In the genomic region with DNA sequence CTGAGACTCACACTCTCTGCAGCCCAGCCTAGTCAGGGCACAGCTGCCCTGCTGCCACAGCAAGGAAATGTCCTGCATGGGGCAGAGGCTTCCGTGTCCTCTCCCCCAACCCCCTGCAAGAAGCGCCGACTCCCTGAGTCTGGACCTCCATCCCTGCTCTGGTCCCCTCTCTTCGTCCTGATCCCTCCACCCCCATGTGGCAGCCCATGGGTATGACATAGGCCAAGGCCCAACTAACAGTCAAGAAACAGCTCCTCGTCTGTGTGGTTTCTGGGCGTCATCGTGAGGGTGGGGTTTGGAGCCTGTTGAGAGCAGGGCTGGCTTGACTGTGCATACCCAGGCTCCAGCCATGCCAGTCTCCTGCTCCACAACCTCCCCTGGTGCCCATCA, we compare ENCODE assay signal across 9 cellular contexts. TPM values are rescaled to one million over a fixed set of nuclear protein-coding genes. Genes with fewer than 3 reads are reported as not detected.
A peak's percentile ranks its signal among the peaks of the same experiment; 100 is the strongest.
DNase-seq lines count a peak whose midpoint lies in the region; ATAC-seq and TF ChIP-seq lines count a peak whose summit lies in the region.
"Had no signal": no experiment of that assay in that cellular context is flagged by ENCODE, and none has a peak within 500 bp of the region (broad histone marks: within the 10 kb centered on the region; RNA-seq: fewer than 3 reads in every experiment).

No MANE protein-coding gene starts in this region.

- H3K27me3 Mint-ChIP-seq in activated naive CD8-positive, alpha-beta T cell treated with anti-CD3 and anti-CD28 coated beads, Interleukin-2, amount 50 U/mL, for 24 hours: no peaks in the 10 kb centered on the region
- H3K27me3 Mint-ChIP-seq in natural killer cell (ENCODE audit: low read depth in 2 of 2): no peaks in the 10 kb centered on the region

- H3K4me3 ChIP-seq in KMS-11 (IDR thresholded peaks at IDR 0.05; ENCODE audit: insufficient read depth, low read depth, low read length): no peak overlapping the region

- no peak overlapping the region for H3K4me2 ChIP-seq in KMS-11

- no peak overlapping the region for H3K27ac Mint-ChIP-seq in activated naive CD8-positive, alpha-beta T cell treated with anti-CD3 and anti-CD28 coated beads, Interleukin-2, amount 50 U/mL, for 24 hours
- no peak overlapping the region for H3K27ac Mint-ChIP-seq in natural killer cell

- H3K4me3 Mint-ChIP-seq in activated naive CD8-positive, alpha-beta T cell treated with anti-CD3 and anti-CD28 coated beads, Interleukin-2, amount 50 U/mL, for 24 hours: no peak overlapping the region
- no peak overlapping the region for H3K4me3 Mint-ChIP-seq in natural killer cell

- DNase-seq in activated T-cell treated with anti-CD3 and anti-CD28 coated beads for 48 hours (ENCODE audit: low read depth) (peak; percentile 7), activated T-cell treated with anti-CD3 and anti-CD28 coated beads for 4 hours (no peak), natural killer cell (no peak), NCI-H187 treated with DMSO at 0.1 percent for 48 hours (lab: John Stamatoyannopoulos, UW) (no peak), OCI-M2 (lab: John Stamatoyannopoulos, UW; ENCODE audit: unreplicated experiment) (no peak), NCI-H748 treated with DMSO at 0.1 percent for 48 hours (lab: John Stamatoyannopoulos, UW) (no peak)
- DNase-seq in activated naive CD8-positive, alpha-beta T cell treated with anti-CD3 and anti-CD28 coated beads, Interleukin-2, amount 50 U/mL, for 24 hours: peak; percentile 14

- no peak overlapping the region for H3K9ac ChIP-seq in KMS-11

- no peaks in the 10 kb centered on the region for H3K4me1 ChIP-seq in KMS-11 (ENCODE audit: low read depth, poor library complexity, severe bottlenecking)
- H3K4me1 ChIP-seq: Caco-2 had no signal

- H3K9me3 Mint-ChIP-seq in activated naive CD8-positive, alpha-beta T cell treated with anti-CD3 and anti-CD28 coated beads, Interleukin-2, amount 50 U/mL, for 24 hours: no peaks in the 10 kb centered on the region
- no peaks in the 10 kb centered on the region for H3K9me3 Mint-ChIP-seq in natural killer cell

- no peaks in the 10 kb centered on the region for H3K4me1 Mint-ChIP-seq in activated naive CD8-positive, alpha-beta T cell treated with anti-CD3 and anti-CD28 coated beads, Interleukin-2, amount 50 U/mL, for 24 hours
- no peaks in the 10 kb centered on the region for H3K4me1 Mint-ChIP-seq in natural killer cell

- no peaks in the 10 kb centered on the region for H3K27me3 ChIP-seq in KMS-11 (ENCODE audit: insufficient read depth, low read depth)

- ATAC-seq in activated naive CD8-positive, alpha-beta T cell treated with anti-CD3 and anti-CD28 coated beads, Interleukin-2, amount 50 U/mL, for 24 hours: peak; percentile 46
- peak; percentile 46 to 61 (median 59) for ATAC-seq in natural killer cell

- TF ChIP-seq CTCF in KMS-11 (conservative IDR thresholded peaks at IDR 0.05; ENCODE audit: low read depth, low read length) (peak; percentile 37), natural killer cell (IDR thresholded peaks at IDR 0.05) (no peak)

- no peaks in the 10 kb centered on the region for H3K36me3 ChIP-seq in KMS-11 (ENCODE audit: insufficient read depth)

- H4K20me1 ChIP-seq in KMS-11 (ENCODE audit: insufficient read depth): no peaks in the 10 kb centered on the region

- no peak overlapping the region for H3K27ac ChIP-seq in KMS-11

- H3K36me3 Mint-ChIP-seq in activated naive CD8-positive, alpha-beta T cell treated with anti-CD3 and anti-CD28 coated beads, Interleukin-2, amount 50 U/mL, for 24 hours (ENCODE audit: low read depth): no peaks in the 10 kb centered on the region
- no peaks in the 10 kb centered on the region for H3K36me3 Mint-ChIP-seq in natural killer cell

- no peaks in the 10 kb centered on the region for H3K79me2 ChIP-seq in KMS-11 (ENCODE audit: insufficient read depth, low read depth)

- intact Hi-C loops in natural killer cell (cut with micrococcal nuclease): no loop called here

- no peak overlapping the region for H2AFZ ChIP-seq in KMS-11 (ENCODE audit: low read depth)

RNA-seq across cellular contexts. Expression of a gene that starts 19.5 kb away (rescaled TPM):
- total RNA-seq in natural killer cell: 1 to 10 TPM; 4.7 to 10.0 (median 7.9) TPM

Comparison
In these comparisons a context has a peak if more than half of its experiments do, and no peak if none do; other contexts are left out.
1. DNase-seq: peak in activated T-cell treated with anti-CD3 and anti-CD28 coated beads for 48 hours (single experiment) and activated naive CD8-positive, alpha-beta T cell treated with anti-CD3 and anti-CD28 coated beads, Interleukin-2, amount 50 U/mL, for 24 hours (single experiment); none in activated T-cell treated with anti-CD3 and anti-CD28 coated beads for 4 hours (single experiment), natural killer cell (single experiment), NCI-H187 treated with DMSO at 0.1 percent for 48 hours (single experiment), OCI-M2 (single experiment) and NCI-H748 treated with DMSO at 0.1 percent for 48 hours (single experiment).